18 cellular contexts compared by ENCODE assay signal in the genomic region with DNA sequence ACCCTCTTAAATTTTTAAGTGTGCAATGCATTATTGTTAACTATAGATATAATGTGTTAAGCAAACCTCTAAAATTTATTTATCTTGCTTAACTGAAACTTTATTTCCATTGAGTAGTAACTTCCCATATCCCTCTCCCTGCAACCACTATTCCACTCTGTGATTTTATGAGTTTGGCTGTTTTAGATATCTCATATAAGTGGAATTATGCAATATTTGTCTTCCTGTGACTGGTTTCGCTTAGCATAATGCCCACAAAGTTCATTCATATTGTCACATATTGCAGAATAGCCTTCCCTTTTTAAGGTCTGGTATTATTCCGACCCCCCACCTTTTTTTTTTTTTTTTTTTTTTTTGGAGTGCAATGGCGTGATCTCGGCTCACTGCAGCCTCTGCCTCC.
"Had no signal": no experiment of that assay in that cellular context is flagged by ENCODE, and none has a peak within 500 bp of the region (broad histone marks: within the 10 kb centered on the region; RNA-seq: fewer than 3 reads in every experiment).

No MANE protein-coding gene starts in this region.

- ATAC-seq: naive thymus-derived CD4-positive, alpha-beta T cell had no signal

- H3K4me1 ChIP-seq: adrenal gland had no signal

- H3K4me3 ChIP-seq: adrenal gland, transverse colon had no signal

- FAIRE-seq: frontal cortex had no signal

- H3K9me3 ChIP-seq: transverse colon had no signal

- H3K27ac ChIP-seq: adrenal gland had no signal

- DNase-seq: activated CD4-positive, alpha-beta T cell treated with anti-CD3 and anti-CD28 coated beads, Interleukin-2, amount 50 U/mL, for 48 hours; activated CD4-positive, CD25-positive, alpha-beta regulatory T cell treated with anti-CD3 and anti-CD28 coated beads, Interleukin-2, amount 50 U/mL, for 72 hours; activated effector memory CD4-positive, alpha-beta T cell treated with Interleukin-2 at 50 U/mL for 16 hours; activated naive CD4-positive, alpha-beta T cell treated with anti-CD3 and anti-CD28 coated beads, Interleukin-2, amount 50 U/mL, for 16 hours; activated T-cell treated with anti-CD3 and anti-CD28 coated beads, Interleukin-2, amount 50 U/mL, for 1 hour; adrenal gland; endodermal cell; head of caudate nucleus; immature natural killer cell; naive thymus-derived CD4-positive, alpha-beta T cell; posterior cingulate gyrus; stimulated activated CD4-positive, alpha-beta T cell treated with anti-CD3 and anti-CD28 coated beads, Interleukin-15, amount 100 ng/mL, for 24 hours; stimulated activated CD4-positive, alpha-beta T cell treated with anti-CD3 and anti-CD28 coated beads, Interleukin-4, amount 100 ng/mL, for 1 hour; stimulated activated naive CD4-positive, alpha-beta T cell; T-helper 1 cell; T1000; transverse colon had no signal
